In genomic region chr2:226720948-226721347, GRCh38 we compare ENCODE assay signal across 1 cellular context.
TF ChIP-seq lines count a peak whose summit lies in the region.

No MANE protein-coding gene starts in this region.

TF ChIP-seq in WTC11, 78 proteins besides CTCF, POLR2A, EP300 and RAD21:
- TF ChIP-seq, protein P1, sequence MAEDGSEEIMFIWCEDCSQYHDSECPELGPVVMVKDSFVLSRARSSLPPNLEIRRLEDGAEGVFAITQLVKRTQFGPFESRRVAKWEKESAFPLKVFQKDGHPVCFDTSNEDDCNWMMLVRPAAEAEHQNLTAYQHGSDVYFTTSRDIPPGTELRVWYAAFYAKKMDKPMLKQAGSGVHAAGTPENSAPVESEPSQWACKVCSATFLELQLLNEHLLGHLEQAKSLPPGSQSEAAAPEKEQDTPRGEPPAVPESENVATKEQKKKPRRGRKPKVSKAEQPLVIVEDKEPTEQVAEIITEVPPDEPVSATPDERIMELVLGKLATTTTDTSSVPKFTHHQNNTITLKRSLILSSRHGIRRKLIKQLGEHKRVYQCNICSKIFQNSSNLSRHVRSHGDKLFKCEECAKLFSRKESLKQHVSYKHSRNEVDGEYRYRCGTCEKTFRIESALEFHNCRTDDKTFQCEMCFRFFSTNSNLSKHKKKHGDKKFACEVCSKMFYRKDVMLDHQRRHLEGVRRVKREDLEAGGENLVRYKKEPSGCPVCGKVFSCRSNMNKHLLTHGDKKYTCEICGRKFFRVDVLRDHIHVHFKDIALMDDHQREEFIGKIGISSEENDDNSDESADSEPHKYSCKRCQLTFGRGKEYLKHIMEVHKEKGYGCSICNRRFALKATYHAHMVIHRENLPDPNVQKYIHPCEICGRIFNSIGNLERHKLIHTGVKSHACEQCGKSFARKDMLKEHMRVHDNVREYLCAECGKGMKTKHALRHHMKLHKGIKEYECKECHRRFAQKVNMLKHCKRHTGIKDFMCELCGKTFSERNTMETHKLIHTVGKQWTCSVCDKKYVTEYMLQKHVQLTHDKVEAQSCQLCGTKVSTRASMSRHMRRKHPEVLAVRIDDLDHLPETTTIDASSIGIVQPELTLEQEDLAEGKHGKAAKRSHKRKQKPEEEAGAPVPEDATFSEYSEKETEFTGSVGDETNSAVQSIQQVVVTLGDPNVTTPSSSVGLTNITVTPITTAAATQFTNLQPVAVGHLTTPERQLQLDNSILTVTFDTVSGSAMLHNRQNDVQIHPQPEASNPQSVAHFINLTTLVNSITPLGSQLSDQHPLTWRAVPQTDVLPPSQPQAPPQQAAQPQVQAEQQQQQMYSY (CRISPR knock-in tag; IDR thresholded peaks at IDR 0.05): no peak
- TF ChIP-seq ATF6 (CRISPR knock-in tag; IDR thresholded peaks at IDR 0.05) (no peak), FOXK1 (CRISPR knock-in tag; IDR thresholded peaks at IDR 0.05) (no peak), HMGXB4 (CRISPR knock-in tag; IDR thresholded peaks at IDR 0.05) (no peak), SP1 (CRISPR knock-in tag; conservative IDR thresholded peaks at IDR 0.05) (no peak), E2F4 (CRISPR knock-in tag; IDR thresholded peaks at IDR 0.05; ENCODE audit: borderline replicate concordance, low read depth) (no peak)
TF ChIP-seq in WTC11: peak in this region for 0.
